Comparison of ENCODE assay signal across 8 cellular contexts in the genomic region with DNA sequence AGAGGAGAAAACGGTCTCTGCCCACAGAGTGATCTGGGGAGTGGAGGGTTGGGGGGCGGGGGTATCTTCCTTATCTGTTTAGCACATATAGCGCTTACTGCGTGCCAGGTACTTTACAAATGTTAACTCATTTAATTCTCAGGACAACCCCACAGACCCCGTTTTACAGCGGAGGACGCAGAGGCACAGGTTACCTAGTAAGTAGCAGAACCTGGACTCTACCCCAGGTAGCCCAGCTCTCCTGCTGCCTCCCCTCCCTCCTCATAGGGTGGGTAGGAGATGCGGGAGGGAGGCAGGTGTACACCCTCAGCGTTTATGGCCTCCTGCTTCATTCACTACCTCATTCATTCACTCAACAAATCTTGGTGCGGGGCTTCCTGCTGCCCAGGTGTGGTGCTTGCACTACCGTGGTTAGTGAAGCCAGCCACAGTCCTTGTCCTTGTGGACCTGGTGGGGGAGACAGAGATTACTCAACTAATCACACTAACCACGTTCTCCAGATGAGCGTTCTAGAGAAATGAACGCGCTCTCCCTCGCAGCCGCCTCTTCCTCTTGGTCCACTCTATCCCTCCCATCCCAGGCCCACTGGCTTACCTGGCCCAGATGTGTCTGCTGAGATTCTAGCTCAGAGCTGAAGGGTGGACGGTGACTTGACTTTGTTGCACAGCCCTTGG.
DNase-seq lines count a peak whose midpoint lies in the region; ATAC-seq, FAIRE-seq and TF ChIP-seq lines count a peak whose summit lies in the region.

No MANE protein-coding gene starts in this region.

- no peak overlapping the region for H2AFZ ChIP-seq in mammary epithelial cell (ENCODE audit: low read depth, low read length)

- H3K27ac ChIP-seq in HUES6 (ENCODE audit: low read depth, low read length) (no peak overlapping the region), mammary epithelial cell (ENCODE audit: insufficient read depth, low read depth, low read length) (no peak overlapping the region)
- H3K27ac ChIP-seq in naive thymus-derived CD4-positive, alpha-beta T cell (ENCODE audit: low read depth, low read length): no peak overlapping the region

- H3K36me3 Mint-ChIP-seq in naive thymus-derived CD4-positive, alpha-beta T cell: peaks cover 0 to 9% (median 0%) of the 10 kb centered on the region in 5 donors

- BruUV-seq in mammary epithelial cell (replicated peaks; lab: Mats Ljungman, UMichigan): no TSS peak

- H3K4me2 ChIP-seq in mammary epithelial cell (ENCODE audit: insufficient read depth, low read depth, low read length): peak overlapping the region; percentile 80

- 51% methylated on average over 17 of the region's 18 CpGs for WGBS in mammary epithelial cell (ENCODE audit: low coverage, missing lambda C conversion rate)

- H3K36me3 ChIP-seq in HUES6 (ENCODE audit: control insufficient read depth, insufficient read depth, low read length) (no peaks in the 10 kb centered on the region), mammary epithelial cell (ENCODE audit: insufficient read depth, low read length) (no peaks in the 10 kb centered on the region)
- H3K36me3 ChIP-seq in naive thymus-derived CD4-positive, alpha-beta T cell (ENCODE audit: control insufficient read depth in 2 of 3, insufficient read depth in 3 of 3, low read length in 3 of 3): no peaks in the 10 kb centered on the region

- TF ChIP-seq CTCF in D721Med (IDR thresholded peaks at IDR 0.05; ENCODE audit: insufficient read depth, missing control alignments) (peak; percentile 58), mammary epithelial cell (conservative IDR thresholded peaks at IDR 0.05 in 1 of 2, IDR thresholded peaks at IDR 0.05 in 1 of 2; ENCODE audit: extremely low read depth in 1 of 2, insufficient read depth in 1 of 2, low read depth in 1 of 2, low read length in 2 of 2) (peak in 1 of 2 donors; percentile 32)

- CTCF ChIA-PET in mammary epithelial cell (lab: Charles Lee; ENCODE audit: low non-redundant PET): interaction anchor here (0.5 to 0.7 kb wide), 2 partner anchors 234 to 793 kb away, joined by 3 to 6 read pairs; no protein-coding TSS in a partner anchor
- CTCF ChIA-PET in naive thymus-derived CD4-positive, alpha-beta T cell (lab: Charles Lee): interaction anchor here (0.7 to 8.5 kb wide), 12 partner anchors 12 to 246 kb away, joined by 3 to 90 read pairs (median 4); no protein-coding TSS in a partner anchor

- peaks cover 0 to 13% (median 6%) of the 10 kb centered on the region in 7 donors for H3K4me1 Mint-ChIP-seq in naive thymus-derived CD4-positive, alpha-beta T cell

- H3K4me3 Mint-ChIP-seq in naive thymus-derived CD4-positive, alpha-beta T cell: peak overlapping the region in 9 of 10 donors; percentile 22 to 77 (median 58)

- H3K27me3 ChIP-seq in HUES6 (ENCODE audit: control insufficient read depth, insufficient read depth, low read length) (peaks cover 17% of the 10 kb centered on the region), mammary epithelial cell (ENCODE audit: insufficient read depth, low read length) (no peaks in the 10 kb centered on the region)
- H3K27me3 ChIP-seq in naive thymus-derived CD4-positive, alpha-beta T cell (ENCODE audit: control insufficient read depth in 2 of 2, insufficient read depth in 2 of 2, low read length in 2 of 2): no peaks in the 10 kb centered on the region

- H3K4me1 ChIP-seq in HUES6 (ENCODE audit: control insufficient read depth, insufficient read depth, low read length) (no peaks in the 10 kb centered on the region), mammary epithelial cell (ENCODE audit: insufficient read depth, low read length) (peaks cover 5% of the 10 kb centered on the region)
- H3K4me1 ChIP-seq in naive thymus-derived CD4-positive, alpha-beta T cell (ENCODE audit: control insufficient read depth in 2 of 2, insufficient read depth in 2 of 2, low read length in 2 of 2): peaks cover 0 to 4% of the 10 kb centered on the region in 2 donors

- no peak for FAIRE-seq in D721Med (lab: Jason Lieb, UNC)

- no peaks in the 10 kb centered on the region for H3K79me2 ChIP-seq in mammary epithelial cell (ENCODE audit: insufficient read depth, low read length)

- in situ Hi-C loops in mammary epithelial cell (cut with MboI; ENCODE audit: low sequenced_read_pairs in 2 of 2): no loop called here

- H3K4me3 ChIP-seq in HUES6 (ENCODE audit: low read depth, low read length) (peak overlapping the region; percentile 51; the same call in 1 of the 2 replicates), mammary epithelial cell (replicated peaks in 1 of 3; ENCODE audit: insufficient read depth in 1 of 3, low read depth in 2 of 3, low read length in 3 of 3) (no peak overlapping the region)
- H3K4me3 ChIP-seq in naive thymus-derived CD4-positive, alpha-beta T cell (ENCODE audit: low read length): no peak overlapping the region

- peaks cover 0 to 7% (median 0%) of the 10 kb centered on the region in 11 donors for H3K9me3 Mint-ChIP-seq in naive thymus-derived CD4-positive, alpha-beta T cell

- intact Hi-C loops in mammary epithelial cell (cut with micrococcal nuclease): loop anchor here (1.0 to 5.0 kb wide), 4 partner anchors 172 to 747 kb away; no protein-coding TSS in a partner anchor
- intact Hi-C loops in naive thymus-derived CD4-positive, alpha-beta T cell (cut with micrococcal nuclease): loop anchor here (1.0 to 2.0 kb wide), 5 partner anchors 123 to 864 kb away; no protein-coding TSS in a partner anchor

- 0 out of 2 replicates have a peak, but pooled peaks cover 3% of the 10 kb centered on the region for H3K9me3 ChIP-seq in HUES6 (ENCODE audit: control insufficient read depth, insufficient read depth, low read depth, low read length)
- H3K9me3 ChIP-seq in mammary epithelial cell (replicated peaks; ENCODE audit: insufficient read depth, low read length): no peaks in the 10 kb centered on the region
- H3K9me3 ChIP-seq in naive thymus-derived CD4-positive, alpha-beta T cell (ENCODE audit: control insufficient read depth in 2 of 3, low read length in 3 of 3): no peaks in the 10 kb centered on the region

- ATAC-seq in naive thymus-derived CD4-positive, alpha-beta T cell: no peak
- ATAC-seq in HG03571 (IDR thresholded peaks at IDR 0.05; ENCODE audit: unreplicated experiment) (no peak), GM18520 (IDR thresholded peaks at IDR 0.05; ENCODE audit: unreplicated experiment) (no peak), HG03354 (IDR thresholded peaks at IDR 0.05; ENCODE audit: poor library complexity, severe bottlenecking, unreplicated experiment) (no peak)

- H3K27ac Mint-ChIP-seq in naive thymus-derived CD4-positive, alpha-beta T cell: peak overlapping the region in 2 of 9 donors; percentile 14 to 61

- POLR2A ChIA-PET in naive thymus-derived CD4-positive, alpha-beta T cell (lab: Charles Lee): interaction anchor here (1.0 to 2.0 kb wide), 2 partner anchors 206 to 235 kb away, joined by 3 to 8 read pairs; no protein-coding TSS in a partner anchor

- dilution Hi-C loops in mammary epithelial cell (cut with HindIII; ENCODE audit: low sequenced_read_pairs): no loop called here

- H3K9ac ChIP-seq in HUES6 (ENCODE audit: low read length) (no peak overlapping the region), mammary epithelial cell (ENCODE audit: insufficient read depth, low read length) (no peak overlapping the region)

- DNase-seq in D721Med (ENCODE audit: insufficient read length, low spot score) (peak; percentile 55), mammary epithelial cell (no peak), NCI-H446 treated with DMSO at 0.1 percent for 48 hours (lab: John Stamatoyannopoulos, UW) (no peak)
- peak in 1 of 9 donors; percentile 11 for DNase-seq in naive thymus-derived CD4-positive, alpha-beta T cell

- no peaks in the 10 kb centered on the region for H4K20me1 ChIP-seq in mammary epithelial cell (ENCODE audit: insufficient read depth, low read length)

- peaks cover 0 to 20% (median 11%) of the 10 kb centered on the region in 5 donors for H3K27me3 Mint-ChIP-seq in naive thymus-derived CD4-positive, alpha-beta T cell
